In the genomic region with DNA sequence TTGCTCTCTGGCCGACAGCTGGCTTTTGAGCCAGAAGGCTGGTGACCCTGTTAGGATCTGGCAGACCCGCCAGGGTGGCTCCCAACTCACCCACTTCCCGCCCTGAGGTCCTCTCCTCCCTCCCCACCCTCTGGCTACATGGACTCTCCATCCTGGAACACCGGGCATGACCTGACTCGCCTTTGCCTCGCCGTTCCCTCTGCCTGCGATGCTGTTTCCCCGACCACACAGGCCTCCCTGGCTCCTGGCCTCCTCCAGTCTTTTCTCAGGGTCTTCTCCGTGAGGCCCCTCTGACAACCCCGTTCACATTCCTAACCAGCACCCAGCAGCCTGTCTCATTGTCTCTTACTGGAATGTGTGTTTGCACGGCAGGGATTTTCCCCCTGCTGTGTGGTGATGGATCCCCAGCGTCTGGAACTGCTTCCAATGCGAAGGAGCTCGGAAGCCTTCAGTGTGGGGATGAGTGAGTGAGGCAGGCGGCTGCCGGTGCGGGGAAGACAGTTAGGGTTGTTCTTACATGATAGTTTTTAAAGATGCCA, we compare ENCODE assay signal across 20 cellular contexts. TPM values are rescaled to one million over a fixed set of nuclear protein-coding genes. Genes with fewer than 3 reads are reported as not detected.
DNase-seq lines count a peak whose midpoint lies in the region; ATAC-seq and TF ChIP-seq lines count a peak whose summit lies in the region.
"Had no signal": no experiment of that assay in that cellular context is flagged by ENCODE, and none has a peak within 500 bp of the region (broad histone marks: within the 10 kb centered on the region; RNA-seq: fewer than 3 reads in every experiment).

No MANE protein-coding gene starts in this region.

- no peaks in the 10 kb centered on the region for H3K36me3 ChIP-seq in A673 (ENCODE audit: insufficient read depth, low read length, poor library complexity, severe bottlenecking)
- H3K36me3 ChIP-seq in HUES6 (ENCODE audit: control insufficient read depth, insufficient read depth, low read length): no peaks in the 10 kb centered on the region
- H3K36me3 ChIP-seq: adrenal gland, left lung had no signal

- no peaks in the 10 kb centered on the region for H3K27me3 Mint-ChIP-seq in chondrocyte (ENCODE audit: low read depth)
- peaks cover 20% of the 10 kb centered on the region for H3K27me3 Mint-ChIP-seq in nephron progenitor cell (ENCODE audit: low read depth, poor library complexity)
- H3K27me3 Mint-ChIP-seq in activated T-helper 2 cell treated with anti-CD3 and anti-CD28 coated beads, Interferon-gamma antibody, Interleukin-2, Interleukin-4, amounts not matched to agents 10 μg/mL and 5 μg/mL and 100 μg/mL, durations not matched to agents 14 hours and 24 hours and 36 hours (ENCODE audit: low read depth): no peaks in the 10 kb centered on the region
- H3K27me3 Mint-ChIP-seq: naive thymus-derived CD8-positive, alpha-beta T cell had no signal

- intact Hi-C loops in A673 (cut with micrococcal nuclease; ENCODE audit: unreplicated experiment): no loop called here
- intact Hi-C loops in activated T-helper 2 cell treated with anti-CD3 and anti-CD28 coated beads, Interferon-gamma antibody, Interleukin-2, Interleukin-4, amounts not matched to agents 10 μg/mL and 5 μg/mL and 100 μg/mL, durations not matched to agents 14 hours and 24 hours and 36 hours (cut with micrococcal nuclease): no loop called here

- TF ChIP-seq CTCF in A673 (conservative IDR thresholded peaks at IDR 0.05; ENCODE audit: low read depth, low read length) (no peak), chondrocyte (IDR thresholded peaks at IDR 0.05) (no peak), nephron progenitor cell (IDR thresholded peaks at IDR 0.05) (no peak)

- H3K4me1 ChIP-seq in A673 (ENCODE audit: insufficient read depth, low read length, poor library complexity, severe bottlenecking): no peaks in the 10 kb centered on the region
- peaks cover 59% of the 10 kb centered on the region for H3K4me1 ChIP-seq in HUES6 (ENCODE audit: control insufficient read depth, insufficient read depth, low read length)
- H3K4me1 ChIP-seq: adrenal gland had no signal

- H3K27me3 ChIP-seq in A673 (replicated peaks; ENCODE audit: insufficient read depth, low read depth, low read length, poor library complexity) (no peaks in the 10 kb centered on the region), HUES6 (ENCODE audit: control insufficient read depth, insufficient read depth, low read length) (no peaks in the 10 kb centered on the region)
- H3K27me3 ChIP-seq: adrenal gland, left lung had no signal

- peak overlapping the region; percentile 91 for H3K27ac Mint-ChIP-seq in chondrocyte (ENCODE audit: unreplicated experiment)
- H3K27ac Mint-ChIP-seq in nephron progenitor cell: peak overlapping the region; percentile 6
- H3K27ac Mint-ChIP-seq in activated T-helper 2 cell treated with anti-CD3 and anti-CD28 coated beads, Interferon-gamma antibody, Interleukin-2, Interleukin-4, amounts not matched to agents 10 μg/mL and 5 μg/mL and 100 μg/mL, durations not matched to agents 14 hours and 24 hours and 36 hours: no peak overlapping the region
- H3K27ac Mint-ChIP-seq: stimulated activated naive B cell treated with anti-CD40 and anti-IgM and Interleukin-4, amounts not matched to agents 10 μg/mL and 1 μg/mL and 100 μg/mL, for 72 hours; T-helper 17 cell had no signal

- H3K36me3 Mint-ChIP-seq in chondrocyte (ENCODE audit: low read depth): no peaks in the 10 kb centered on the region
- no peaks in the 10 kb centered on the region for H3K36me3 Mint-ChIP-seq in nephron progenitor cell (ENCODE audit: low read depth)
- no peaks in the 10 kb centered on the region for H3K36me3 Mint-ChIP-seq in activated T-helper 2 cell treated with anti-CD3 and anti-CD28 coated beads, Interferon-gamma antibody, Interleukin-2, Interleukin-4, amounts not matched to agents 10 μg/mL and 5 μg/mL and 100 μg/mL, durations not matched to agents 14 hours and 24 hours and 36 hours (ENCODE audit: low read depth)
- H3K36me3 Mint-ChIP-seq: naive thymus-derived CD8-positive, alpha-beta T cell; stimulated activated naive B cell treated with anti-CD40 and anti-IgM and Interleukin-4, amounts not matched to agents 10 μg/mL and 1 μg/mL and 100 μg/mL, for 72 hours had no signal

- ATAC-seq in HG03039 (IDR thresholded peaks at IDR 0.05; ENCODE audit: unreplicated experiment): no peak
- ATAC-seq: activated T-cell treated with anti-CD3 and anti-CD28 coated beads, Interleukin-2, amount 50 U/mL, for 4 hours; esophagus mucosa; left lung; naive thymus-derived CD8-positive, alpha-beta T cell; stimulated activated naive B cell treated with anti-CD40 and anti-IgM and Interleukin-4, amounts not matched to agents 10 μg/mL and 1 μg/mL and 100 μg/mL, for 72 hours; T-helper 17 cell had no signal

- H3K4me3 ChIP-seq in A673 (ENCODE audit: low read depth, low read length, poor library complexity, severe bottlenecking): no peak overlapping the region
- no peak overlapping the region for H3K4me3 ChIP-seq in HUES6 (ENCODE audit: low read depth, low read length)
- H3K4me3 ChIP-seq: adrenal gland, coronary artery, left lung had no signal

- no peaks in the 10 kb centered on the region for H3K9me3 ChIP-seq in A673 (ENCODE audit: low read depth, low read length, poor library complexity, severe bottlenecking)
- no peaks in the 10 kb centered on the region for H3K9me3 ChIP-seq in HUES6 (ENCODE audit: control insufficient read depth, insufficient read depth, low read depth, low read length)
- H3K9me3 ChIP-seq: adrenal gland, left lung had no signal

- BruUV-seq in A673 (replicated peaks; lab: Mats Ljungman, UMichigan): no TSS peak

- H3K4me3 Mint-ChIP-seq in chondrocyte (ENCODE audit: unreplicated experiment) (no peak overlapping the region), nephron progenitor cell (peak overlapping the region; percentile 32)
- H3K4me3 Mint-ChIP-seq in activated T-helper 2 cell treated with anti-CD3 and anti-CD28 coated beads, Interferon-gamma antibody, Interleukin-2, Interleukin-4, amounts not matched to agents 10 μg/mL and 5 μg/mL and 100 μg/mL, durations not matched to agents 14 hours and 24 hours and 36 hours (ENCODE audit: low read depth): no peak overlapping the region
- H3K4me3 Mint-ChIP-seq: activated T-cell treated with anti-CD3 and anti-CD28 coated beads, Interleukin-2, amount 50 U/mL, for 4 hours; naive thymus-derived CD8-positive, alpha-beta T cell; stimulated activated naive B cell treated with anti-CD40 and anti-IgM and Interleukin-4, amounts not matched to agents 10 μg/mL and 1 μg/mL and 100 μg/mL, for 72 hours; T-helper 17 cell had no signal

- H3K4me1 Mint-ChIP-seq in chondrocyte (ENCODE audit: low read depth): peaks cover 61% of the 10 kb centered on the region
- peaks cover 59% of the 10 kb centered on the region for H3K4me1 Mint-ChIP-seq in nephron progenitor cell
- H3K4me1 Mint-ChIP-seq in activated T-helper 2 cell treated with anti-CD3 and anti-CD28 coated beads, Interferon-gamma antibody, Interleukin-2, Interleukin-4, amounts not matched to agents 10 μg/mL and 5 μg/mL and 100 μg/mL, durations not matched to agents 14 hours and 24 hours and 36 hours (ENCODE audit: low read depth): no peaks in the 10 kb centered on the region
- H3K4me1 Mint-ChIP-seq: stimulated activated naive B cell treated with anti-CD40 and anti-IgM and Interleukin-4, amounts not matched to agents 10 μg/mL and 1 μg/mL and 100 μg/mL, for 72 hours had no signal

- H3K9ac ChIP-seq in HUES6 (ENCODE audit: low read length): peak overlapping the region; percentile 14

- H3K27ac ChIP-seq in A673 (ENCODE audit: low read depth, low read length, poor library complexity, severe bottlenecking) (no peak overlapping the region), HUES6 (ENCODE audit: low read depth, low read length) (no peak overlapping the region)
- H3K27ac ChIP-seq: adrenal gland, coronary artery, left lung had no signal

- H3K9me3 Mint-ChIP-seq in chondrocyte (ENCODE audit: low read depth) (no peaks in the 10 kb centered on the region), nephron progenitor cell (no peaks in the 10 kb centered on the region)
- no peaks in the 10 kb centered on the region for H3K9me3 Mint-ChIP-seq in activated T-helper 2 cell treated with anti-CD3 and anti-CD28 coated beads, Interferon-gamma antibody, Interleukin-2, Interleukin-4, amounts not matched to agents 10 μg/mL and 5 μg/mL and 100 μg/mL, durations not matched to agents 14 hours and 24 hours and 36 hours
- H3K9me3 Mint-ChIP-seq: activated T-cell treated with anti-CD3 and anti-CD28 coated beads, Interleukin-2, amount 50 U/mL, for 4 hours; naive thymus-derived CD8-positive, alpha-beta T cell; stimulated activated naive B cell treated with anti-CD40 and anti-IgM and Interleukin-4, amounts not matched to agents 10 μg/mL and 1 μg/mL and 100 μg/mL, for 72 hours had no signal

- POLR2A ChIA-PET in A673 (lab: Charles Lee; ENCODE audit: low non-redundant PET): no interaction called here

- DNase-seq in A673 (ENCODE audit: low spot score) (peak; percentile 72), chondrocyte (ENCODE audit: low spot score) (peak; percentile 59), nephron progenitor cell (no peak), NCI-H1436 (lab: John Stamatoyannopoulos, UW) (no peak)
- DNase-seq in activated T-helper 2 cell treated with anti-CD3 and anti-CD28 coated beads, Interferon-gamma antibody, Interleukin-2, Interleukin-4, amounts not matched to agents 10 μg/mL and 5 μg/mL and 100 μg/mL, durations not matched to agents 14 hours and 24 hours and 36 hours (ENCODE audit: low spot score): no peak
- DNase-seq in stimulated activated CD4-positive, alpha-beta T cell treated with anti-CD3 and anti-CD28 coated beads, Interleukin-12 subunit alpha, Interleukin-12 subunit beta, amount 100 ng/mL, for 4 hours: no peak
- DNase-seq: activated CD4-positive, alpha-beta T cell treated with anti-CD3 and anti-CD28 coated beads for 4 hours; activated T-cell treated with anti-CD3 and anti-CD28 coated beads, Interleukin-2, amount 50 U/mL, for 4 hours; hippocampal formation; NCI-H2081 treated with DMSO at 0.1 percent for 48 hours; NCI-H774; stimulated activated naive B cell treated with anti-CD40 and anti-IgM and Interleukin-4, amounts not matched to agents 10 μg/mL and 1 μg/mL and 100 μg/mL, for 72 hours; T-helper 17 cell had no signal

- CTCF ChIA-PET in A673 (lab: Charles Lee): no interaction called here

RNA-seq across cellular contexts. Expression of a gene that starts 46.0 kb away (rescaled TPM):
- total RNA-seq in A673 (2021) (25.1 and 29.5 TPM in 2 replicates), chondrocyte (59.9 to 73.6 TPM (median 72.4 TPM) in 3 replicates)
- 14.1 and 16.1 TPM in 2 replicates for total RNA-seq in activated T-helper 2 cell treated with anti-CD3 and anti-CD28 coated beads, Interferon-gamma antibody, Interleukin-2, Interleukin-4, amounts not matched to agents 10 μg/mL and 5 μg/mL and 100 μg/mL, durations not matched to agents 14 hours and 24 hours and 36 hours

Comparison
In these comparisons a context has a peak if more than half of its experiments do, and no peak if none do; other contexts are left out.
1. DNase-seq: peak in A673 (single experiment) and chondrocyte (single experiment); none in nephron progenitor cell (single experiment), activated T-helper 2 cell treated with anti-CD3 and anti-CD28 coated beads, Interferon-gamma antibody, Interleukin-2, Interleukin-4, amounts not matched to agents 10 μg/mL and 5 μg/mL and 100 μg/mL, durations not matched to agents 14 hours and 24 hours and 36 hours (single experiment), stimulated activated CD4-positive, alpha-beta T cell treated with anti-CD3 and anti-CD28 coated beads, Interleukin-12 subunit alpha, Interleukin-12 subunit beta, amount 100 ng/mL, for 4 hours (single experiment) and NCI-H1436 (single experiment).